ENCODE assay signal across 8 cellular contexts in genomic region chr7:44615149-44615611, GRCh38. TPM values are rescaled to one million over a fixed set of nuclear protein-coding genes. Genes with fewer than 3 reads are reported as not detected.
DNase-seq lines count a peak whose midpoint lies in the region; ATAC-seq and TF ChIP-seq lines count a peak whose summit lies in the region.

No MANE protein-coding gene starts in this region.

- H3K27me3 ChIP-seq in colonic mucosa = no peaks in the 10 kb centered on the region

- no peaks in the 10 kb centered on the region for H3K9me3 ChIP-seq in colonic mucosa

- H3K9ac ChIP-seq in colonic mucosa (ENCODE audit: low read depth in 2 of 2, low read length in 2 of 2) = peak overlapping the region in 1 of 2 donors; percentile 26

- no peaks in the 10 kb centered on the region for H3K36me3 ChIP-seq in colonic mucosa

- ATAC-seq in HG03175 (IDR thresholded peaks at IDR 0.05; ENCODE audit: unreplicated experiment) (no peak), HG02885 (IDR thresholded peaks at IDR 0.05; ENCODE audit: poor library complexity, unreplicated experiment) (no peak)

- peaks cover 6% of the 10 kb centered on the region for H3K4me1 ChIP-seq in colonic mucosa

- intact Hi-C loops in colonic mucosa (cut with DNase I) = no loop called here

- peak overlapping the region; percentile 21 for H3K27ac ChIP-seq in colonic mucosa

- TF ChIP-seq CTCF in colonic mucosa (IDR thresholded peaks at IDR 0.05) = no peak

- DNase-seq in CD1c-positive myeloid dendritic cell (ENCODE audit: extremely low spot score) (peak; percentile 89), NCI-H226 (peak; percentile 43), colonic mucosa (peak; percentile 55), lung microvascular endothelial cell (ENCODE audit: low read depth in 2 of 2) (peak; percentile 71 to 81), C1 segment of cervical spinal cord (lab: John Stamatoyannopoulos, UW) (no peak)
- DNase-seq in stimulated activated naive CD4-positive, alpha-beta T cell (lab: John Stamatoyannopoulos, UW) = no peak

- no peak overlapping the region for H3K4me3 ChIP-seq in colonic mucosa

RNA-seq across cellular contexts. Expression of gene OGDH, which starts 8.8 kb away (rescaled TPM):
- total RNA-seq in colonic mucosa (100 to 1,000 TPM; 142 to 164 TPM), lung microvascular endothelial cell (28.1 and 39.9 TPM in 2 replicates)

RNA-seq across cellular contexts. Expression of gene TMED4, which starts 33.1 kb away (rescaled TPM):
- total RNA-seq in colonic mucosa (10 to 100 TPM; 81.7 to 96.9 TPM), lung microvascular endothelial cell (50.6 and 77.8 TPM in 2 replicates)

RNA-seq across cellular contexts. Expression of gene DDX56, which starts 41.5 kb away (rescaled TPM):
- total RNA-seq in colonic mucosa = 10 to 100 TPM; 41.1 to 90.6 TPM
- 37.0 and 40.7 TPM in 2 replicates for total RNA-seq in lung microvascular endothelial cell

Comparison
In these comparisons a context has a peak if more than half of its experiments do, and no peak if none do; other contexts are left out.
1. DNase-seq: peak in CD1c-positive myeloid dendritic cell (single experiment), NCI-H226 (single experiment), colonic mucosa (single experiment) and lung microvascular endothelial cell (2 of 2); none in stimulated activated naive CD4-positive, alpha-beta T cell (0 of 6) and C1 segment of cervical spinal cord (0 of 14).